15 cellular contexts compared by ENCODE assay signal in genomic region chr10:86729677-86730076, GRCh38. TPM values are rescaled to one million over a fixed set of nuclear protein-coding genes. Genes with fewer than 3 reads are reported as not detected.
DNase-seq lines count a peak whose midpoint lies in the region; ATAC-seq and TF ChIP-seq lines count a peak whose summit lies in the region.
"Had no signal": no experiment of that assay in that cellular context is flagged by ENCODE, and none has a peak within 500 bp of the region (broad histone marks: within the 10 kb centered on the region; RNA-seq: fewer than 3 reads in every experiment).

No MANE protein-coding gene starts in this region.

- TF ChIP-seq POLR2A in sigmoid colon (IDR thresholded peaks at IDR 0.05) (no peak), transverse colon (IDR thresholded peaks at IDR 0.05) (no peak)

- no peak overlapping the region for H3K27ac Mint-ChIP-seq in stimulated activated naive CD8-positive, alpha-beta T cell treated with anti-CD3 and anti-CD28 coated beads, Interleukin-15, amount 100 ng/mL, for 72 hours
- H3K27ac Mint-ChIP-seq in stimulated activated memory B cell treated with anti-CD40 and anti-IgM and Interleukin-4, amounts not matched to agents 10 μg/mL and 1 μg/mL and 100 μg/mL, for 72 hours = no peak overlapping the region
- H3K27ac Mint-ChIP-seq: HFFc6 had no signal

- WGBS in sigmoid colon, 2 donors = 79 to 90% methylated on average over 1 of the region's 1 CpG
- WGBS in transverse colon (ENCODE audit: low coverage in 1 of 2), 2 donors = 88% methylated on average over 1 of the region's 1 CpG; no CpG with 5 or more reads in 1 of the 2 donors

- intact Hi-C loops in sigmoid colon (cut with DNase I) = no loop called here
- intact Hi-C loops in transverse colon (cut with DNase I; ENCODE audit: low total_unique reads) = no loop called here

- no peaks in the 10 kb centered on the region for H3K36me3 Mint-ChIP-seq in stimulated activated memory B cell treated with anti-CD40 and anti-IgM and Interleukin-4, amounts not matched to agents 10 μg/mL and 1 μg/mL and 100 μg/mL, for 72 hours

- H3K4me1 Mint-ChIP-seq in stimulated activated naive CD8-positive, alpha-beta T cell treated with anti-CD3 and anti-CD28 coated beads, Interleukin-15, amount 100 ng/mL, for 72 hours = no peaks in the 10 kb centered on the region
- H3K4me1 Mint-ChIP-seq in stimulated activated memory B cell treated with anti-CD40 and anti-IgM and Interleukin-4, amounts not matched to agents 10 μg/mL and 1 μg/mL and 100 μg/mL, for 72 hours = peaks cover 13% of the 10 kb centered on the region

- peaks cover 7% of the 10 kb centered on the region for H3K27me3 Mint-ChIP-seq in stimulated activated naive CD8-positive, alpha-beta T cell treated with anti-CD3 and anti-CD28 coated beads, Interleukin-15, amount 100 ng/mL, for 72 hours
- H3K27me3 Mint-ChIP-seq in stimulated activated memory B cell treated with anti-CD40 and anti-IgM and Interleukin-4, amounts not matched to agents 10 μg/mL and 1 μg/mL and 100 μg/mL, for 72 hours = peaks cover 9% of the 10 kb centered on the region

- TF ChIP-seq EP300 in sigmoid colon (IDR thresholded peaks at IDR 0.05) = no peak
- TF ChIP-seq EP300 in transverse colon (IDR thresholded peaks at IDR 0.05; ENCODE audit: low read depth) = no peak

- no peak for DNase-seq in stimulated activated naive CD8-positive, alpha-beta T cell treated with anti-CD3 and anti-CD28 coated beads, Interleukin-15, Interleukin-2, amounts not matched to agents 100 U/mL and 50 U/mL, for 24 hours
- DNase-seq in stimulated activated naive CD8-positive, alpha-beta T cell treated with anti-CD3 and anti-CD28 coated beads, Interleukin-15, amount 100 ng/mL, for 72 hours = no peak
- DNase-seq in glomerular visceral epithelial cell (ENCODE audit: extremely low spot score) (peak; percentile 15), sigmoid colon (no peak), transverse colon (no peak), DMS153 treated with DMSO at 0.1 percent for 48 hours (lab: John Stamatoyannopoulos, UW; ENCODE audit: unreplicated experiment) (no peak)
- DNase-seq: HFFc6, NCI-H1092, NCI-H226, NCI-H524 treated with DMSO at 0.1 percent for 48 hours had no signal

- no peak overlapping the region for H3K4me3 ChIP-seq in sigmoid colon
- H3K4me3 ChIP-seq in transverse colon = no peak overlapping the region

- peak; percentile 23 for ATAC-seq in stimulated activated naive CD8-positive, alpha-beta T cell treated with anti-CD3 and anti-CD28 coated beads, Interleukin-15, Interleukin-2, amounts not matched to agents 100 U/mL and 50 U/mL, for 24 hours
- no peak for ATAC-seq in stimulated activated naive CD8-positive, alpha-beta T cell treated with anti-CD3 and anti-CD28 coated beads, Interleukin-15, amount 100 ng/mL, for 72 hours
- no peak for ATAC-seq in stimulated activated memory B cell treated with anti-CD40 and anti-IgM and Interleukin-4, amounts not matched to agents 10 μg/mL and 1 μg/mL and 100 μg/mL, for 72 hours
- ATAC-seq in HG02610 (IDR thresholded peaks at IDR 0.05; ENCODE audit: unreplicated experiment) = no peak
- ATAC-seq: Panc1 had no signal

- H3K27me3 ChIP-seq in sigmoid colon = no peaks in the 10 kb centered on the region
- H3K27me3 ChIP-seq in transverse colon = no peaks in the 10 kb centered on the region

- peaks cover 0 to 70% (median 55%) of the 10 kb centered on the region in 4 donors for H3K4me1 ChIP-seq in sigmoid colon
- peaks cover 5 to 32% (median 18%) of the 10 kb centered on the region in 4 donors for H3K4me1 ChIP-seq in transverse colon

- in situ Hi-C loops in transverse colon (cut with MboI; ENCODE audit: low pct_ligation_motif_present in 1 of 4, low pct_unique_long_range_greater_than_20kb in 1 of 4, low sequenced_read_pairs in 3 of 4) = no loop called here

- H3K27ac ChIP-seq in sigmoid colon = peak overlapping the region; percentile 87 to 97 (median 94)
- H3K27ac ChIP-seq in transverse colon = peak overlapping the region; percentile 81 to 94 (median 84)
- H3K27ac ChIP-seq: C4-2B, KMS-11 had no signal

- H3K9me3 ChIP-seq in sigmoid colon = no peaks in the 10 kb centered on the region
- H3K9me3 ChIP-seq in transverse colon = no peaks in the 10 kb centered on the region

- TF ChIP-seq CTCF in sigmoid colon (IDR thresholded peaks at IDR 0.05) (no peak), transverse colon (IDR thresholded peaks at IDR 0.05) (no peak)

- peaks cover 0 to 11% (median 2%) of the 10 kb centered on the region in 4 donors for H3K36me3 ChIP-seq in sigmoid colon
- no peaks in the 10 kb centered on the region for H3K36me3 ChIP-seq in transverse colon

- H3K9me3 Mint-ChIP-seq in stimulated activated naive CD8-positive, alpha-beta T cell treated with anti-CD3 and anti-CD28 coated beads, Interleukin-15, amount 100 ng/mL, for 72 hours = no peaks in the 10 kb centered on the region
- H3K9me3 Mint-ChIP-seq in stimulated activated memory B cell treated with anti-CD40 and anti-IgM and Interleukin-4, amounts not matched to agents 10 μg/mL and 1 μg/mL and 100 μg/mL, for 72 hours = no peaks in the 10 kb centered on the region
- H3K9me3 Mint-ChIP-seq: HFFc6 had no signal

- no peak overlapping the region for H3K4me3 Mint-ChIP-seq in stimulated activated naive CD8-positive, alpha-beta T cell treated with anti-CD3 and anti-CD28 coated beads, Interleukin-15, amount 100 ng/mL, for 72 hours
- H3K4me3 Mint-ChIP-seq in stimulated activated memory B cell treated with anti-CD40 and anti-IgM and Interleukin-4, amounts not matched to agents 10 μg/mL and 1 μg/mL and 100 μg/mL, for 72 hours = no peak overlapping the region
- H3K4me3 Mint-ChIP-seq: HFFc6 had no signal

RNA-seq across cellular contexts. Expression of gene BMPR1A, which starts 26.7 kb away (rescaled TPM):
- 100 to 1,000 TPM in 3 of 4 donors, 10 to 100 TPM in 1; 84.2 to 145 (median 120) TPM for total RNA-seq in sigmoid colon
- 10 to 100 TPM in 1 of 3 donors, 1 to 10 TPM in 2; 5.5 to 16.1 (median 7.8) TPM for polyA plus RNA-seq in sigmoid colon
- total RNA-seq in transverse colon = 10 to 100 TPM; 29.3 to 45.2 (median 38.0) TPM
